Comparison of ENCODE assay signal across 8 cellular contexts in the genomic region with DNA sequence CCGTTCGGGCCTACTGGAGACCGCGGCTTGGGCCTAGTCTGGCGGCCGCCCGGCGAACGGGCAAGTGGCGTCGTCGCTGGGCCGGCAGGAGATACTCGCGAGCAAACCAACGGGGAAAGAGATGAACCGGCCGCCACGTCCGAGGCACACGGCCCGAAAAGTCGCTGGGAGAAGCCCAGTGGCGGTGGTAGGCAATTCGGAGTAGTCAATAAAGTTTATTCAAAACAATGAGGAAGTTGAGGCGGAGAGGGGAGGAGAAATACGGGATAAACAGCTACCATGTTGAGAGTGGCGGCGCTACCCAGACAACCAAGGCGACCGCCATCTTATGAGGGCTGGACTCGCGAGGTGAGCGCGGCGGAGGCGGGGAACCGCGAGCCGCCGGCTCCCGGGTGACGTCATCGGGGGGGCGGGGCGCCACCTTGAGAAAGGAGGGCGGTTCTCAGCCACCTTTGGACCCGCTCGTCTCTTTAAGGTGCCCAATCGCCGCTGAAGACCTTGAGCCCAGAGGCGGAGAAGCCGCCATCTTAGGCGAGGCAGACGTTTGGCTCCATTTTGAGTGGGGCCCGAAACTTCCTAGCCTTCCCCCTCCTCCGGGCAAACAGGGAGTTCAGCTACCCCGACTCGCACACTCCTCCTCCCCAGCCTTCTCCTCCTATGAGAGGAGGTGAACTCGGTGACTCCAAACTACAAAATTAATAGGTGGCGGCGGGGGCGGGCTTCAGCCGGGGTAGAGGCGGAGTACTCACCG. TPM values are rescaled to one million over a fixed set of nuclear protein-coding genes. Genes with fewer than 3 reads are reported as not detected.
DNase-seq lines count a peak whose midpoint lies in the region; ATAC-seq and TF ChIP-seq lines count a peak whose summit lies in the region.

TSS of gene PHF8 (minus strand) at position 348 of the 751 bp plus-strand sequence. CDS start 1,745 bp downstream, outside the sequence.

- intact Hi-C loops in colonic mucosa (cut with DNase I), result no loop called here

- CTCF ChIA-PET in BJ (lab: Yijun Ruan, JAX), result interaction anchor here (1.0 to 1.9 kb wide), 3 partner anchors 15 to 595 kb away, joined by 3 to 4 read pairs (median 4); no protein-coding TSS in a partner anchor
- CTCF ChIA-PET in activated CD4-positive, alpha-beta T cell treated with anti-CD3 and anti-CD28 coated beads, Interleukin-2, amount 10 ng/mL, durations not matched to agents 7 days and 5 days (lab: Charles Lee), result interaction anchor here (1.2 to 1.5 kb wide), 2 partner anchors 622 to 1076 kb away, joined by 3 read pairs; partner anchors contain the start of genes RIBC1 and SMC1A

- no peaks in the 10 kb centered on the region for H3K9me3 ChIP-seq in colonic mucosa

- peaks cover 20% of the 10 kb centered on the region for H3K4me1 Mint-ChIP-seq in activated CD4-positive, alpha-beta T cell treated with anti-CD3 and anti-CD28 coated beads, Interleukin-2, amount 10 ng/mL, durations not matched to agents 7 days and 5 days

- H3K27me3 Mint-ChIP-seq in activated CD4-positive, alpha-beta T cell treated with anti-CD3 and anti-CD28 coated beads, Interleukin-2, amount 10 ng/mL, durations not matched to agents 7 days and 5 days, result no peaks in the 10 kb centered on the region

- ATAC-seq in GM19372 (IDR thresholded peaks at IDR 0.05; ENCODE audit: low read depth, unreplicated experiment) (peak; percentile 81), HG03521 (IDR thresholded peaks at IDR 0.05; ENCODE audit: unreplicated experiment) (peak; percentile 82)

- no peaks in the 10 kb centered on the region for H3K9me3 Mint-ChIP-seq in activated CD4-positive, alpha-beta T cell treated with anti-CD3 and anti-CD28 coated beads, Interleukin-2, amount 10 ng/mL, durations not matched to agents 7 days and 5 days

- TF ChIP-seq CTCF in BJ (IDR thresholded peaks at IDR 0.05; ENCODE audit: insufficient read depth, low read depth, low read length) (no peak), colonic mucosa (IDR thresholded peaks at IDR 0.05) (no peak)

- POLR2A ChIA-PET in BJ (lab: Charles Lee), result no interaction called here
- POLR2A ChIA-PET in activated CD4-positive, alpha-beta T cell treated with anti-CD3 and anti-CD28 coated beads, Interleukin-2, amount 10 ng/mL, durations not matched to agents 7 days and 5 days (lab: Charles Lee), result no interaction called here

- H3K27ac Mint-ChIP-seq in activated CD4-positive, alpha-beta T cell treated with anti-CD3 and anti-CD28 coated beads, Interleukin-2, amount 10 ng/mL, durations not matched to agents 7 days and 5 days, result peak within 1 kb of the TSS; percentile 97

- H3K4me3 Mint-ChIP-seq in activated CD4-positive, alpha-beta T cell treated with anti-CD3 and anti-CD28 coated beads, Interleukin-2, amount 10 ng/mL, durations not matched to agents 7 days and 5 days, result peak within 1 kb of the TSS; percentile 96

- H3K4me3 ChIP-seq in BJ (ENCODE audit: low read depth, low read length), result peak within 1 kb of the TSS; percentile 69
- peak within 1 kb of the TSS; percentile 57 for H3K4me3 ChIP-seq in colonic mucosa

- H3K36me3 Mint-ChIP-seq in activated CD4-positive, alpha-beta T cell treated with anti-CD3 and anti-CD28 coated beads, Interleukin-2, amount 10 ng/mL, durations not matched to agents 7 days and 5 days (ENCODE audit: low read depth), result peaks cover 12% of the 10 kb centered on the region

- H3K9ac ChIP-seq in colonic mucosa (ENCODE audit: low read depth in 2 of 2, low read length in 2 of 2), result peak within 1 kb of the TSS; percentile 80 to 95

- H3K36me3 ChIP-seq in BJ (ENCODE audit: control insufficient read depth, insufficient read depth, low read length), result no peaks in the 10 kb centered on the region; the same call in 1 of the 2 replicates
- H3K36me3 ChIP-seq in colonic mucosa, result no peaks in the 10 kb centered on the region

- H3K27ac ChIP-seq in colonic mucosa, result peak within 1 kb of the TSS; percentile 93

- H3K4me1 ChIP-seq in colonic mucosa, result no peaks in the 10 kb centered on the region

- DNase-seq in BJ (ENCODE audit: low read depth) (peak; percentile 70), NCI-H69 (lab: John Stamatoyannopoulos, UW) (peak; percentile 97), colonic mucosa (peak; percentile 94), kidney tubule cell (ENCODE audit: low spot score) (peak; percentile 96)
- peak; percentile 94 for DNase-seq in activated CD4-positive, alpha-beta T cell treated with anti-CD3 and anti-CD28 coated beads, Interleukin-2, amount 10 ng/mL, durations not matched to agents 7 days and 5 days
- peak; percentile 87 to 92 for DNase-seq in stimulated activated CD4-positive, alpha-beta T cell treated with anti-CD3 and anti-CD28 coated beads, Interleukin-1b, Interleukin-23, amount 100 ng/mL, for 1 hour (ENCODE audit: low read depth in 2 of 2)

- H3K27me3 ChIP-seq in BJ (ENCODE audit: control insufficient read depth, insufficient read depth, low read length) (no peaks in the 10 kb centered on the region), colonic mucosa (no peaks in the 10 kb centered on the region)

RNA-seq across cellular contexts. Expression of gene PHF8, which starts in this region (rescaled TPM):
- polyA plus RNA-seq in BJ (2011; rRNA removed), result 10.6 and 11.2 TPM in 2 replicates
- polyA minus RNA-seq in BJ (2011; rRNA and poly(A)+ RNA removed), result 17.5 and 32.1 TPM in 2 replicates
- 10 to 100 TPM; 39.6 to 41.3 TPM for total RNA-seq in activated CD4-positive, alpha-beta T cell treated with anti-CD3 and anti-CD28 coated beads, Interleukin-2, amount 10 ng/mL, durations not matched to agents 7 days and 5 days
- 10 to 100 TPM; 21.4 to 31.0 TPM for total RNA-seq in colonic mucosa

Comparison
In these comparisons a context has a peak if more than half of its experiments do, and no peak if none do; other contexts are left out.
1. Peak in every context shown above with its lines: DNase-seq, ATAC-seq, H3K4me3 ChIP-seq and H3K27ac ChIP-seq.